14 cellular contexts compared by ENCODE assay signal in the genomic region with DNA sequence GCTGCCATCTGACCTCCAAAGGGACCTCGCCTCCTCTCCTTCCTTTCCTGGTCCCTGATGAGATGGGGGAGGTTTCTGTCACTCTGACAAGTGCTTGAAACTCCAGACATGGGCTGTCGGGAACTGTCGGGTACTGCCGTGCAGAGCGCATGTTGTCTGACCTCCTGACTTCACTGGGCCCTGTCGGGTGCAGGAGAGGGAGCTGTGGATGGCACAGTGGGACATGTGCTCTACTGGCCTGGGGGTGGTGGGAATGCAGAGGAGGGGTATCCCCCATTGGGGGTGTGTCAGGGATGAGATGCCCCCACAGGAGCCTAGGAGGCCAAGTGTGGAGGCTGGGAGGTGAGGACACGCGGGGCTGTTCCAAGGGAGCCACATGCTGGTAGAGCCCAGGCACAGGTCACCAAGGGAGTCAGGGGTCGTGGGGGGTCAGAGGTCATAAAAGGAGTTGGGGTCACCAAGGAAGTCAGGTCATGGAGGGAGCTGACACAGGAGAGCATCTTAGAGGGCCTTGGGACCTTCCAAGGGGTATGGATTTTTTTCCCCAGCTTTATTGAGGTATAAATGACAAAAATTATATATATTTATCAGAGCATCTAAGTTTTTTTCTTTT. TPM values are rescaled to one million over a fixed set of nuclear protein-coding genes. Genes with fewer than 3 reads are reported as not detected.
DNase-seq lines count a peak whose midpoint lies in the region; ATAC-seq and TF ChIP-seq lines count a peak whose summit lies in the region.
"Had no signal": no experiment of that assay in that cellular context is flagged by ENCODE, and none has a peak within 500 bp of the region (broad histone marks: within the 10 kb centered on the region; RNA-seq: fewer than 3 reads in every experiment).

No MANE protein-coding gene starts in this region.

- ATAC-seq in GM23338 (no peak), HG02610 (IDR thresholded peaks at IDR 0.05; ENCODE audit: unreplicated experiment) (no peak), HG03520 (IDR thresholded peaks at IDR 0.05; ENCODE audit: unreplicated experiment) (no peak)
- ATAC-seq: naive thymus-derived CD8-positive, alpha-beta T cell had no signal

- CTCF ChIA-PET in RWPE1 (lab: Yijun Ruan, JAX), result interaction anchor here (0.7 kb wide), 1 partner anchor 357 kb away, joined by 8 read pairs; no protein-coding TSS in a partner anchor

- no peak overlapping the region for H3K4me2 ChIP-seq in GM23338
- H3K4me2 ChIP-seq in skeletal muscle satellite cell (ENCODE audit: low read length), result peak overlapping the region; percentile 22

- peaks cover 5% of the 10 kb centered on the region for H3K27me3 Mint-ChIP-seq in GM23338 (ENCODE audit: insufficient read depth, low read depth, poor library complexity)
- H3K27me3 Mint-ChIP-seq in dendritic cell treated with granulocyte-macrophage colony-stimulating factor and Interleukin-4, amounts not matched to agents 40 ng/mL and 50 ng/mL, for 4 days, result peaks cover 4% of the 10 kb centered on the region
- H3K27me3 Mint-ChIP-seq: activated B cell treated with CpG ODN at 0.5 μM for 24 hours; naive thymus-derived CD8-positive, alpha-beta T cell had no signal

- POLR2A ChIA-PET in RWPE1 (lab: Yijun Ruan, JAX; ENCODE audit: low non-redundant PET), result interaction anchor here (0.6 kb wide), 1 partner anchor 42 kb away, joined by 6 read pairs; no protein-coding TSS in a partner anchor

- peaks cover 2% of the 10 kb centered on the region; the same call in 1 of the 2 replicates for H3K79me2 ChIP-seq in GM23338 (replicated peaks; ENCODE audit: insufficient read depth)

- H3K4me1 ChIP-seq in GM23338 (ENCODE audit: insufficient read depth), result no peaks in the 10 kb centered on the region; the same call in 1 of the 2 replicates
- H3K4me1 ChIP-seq in liver (ENCODE audit: control insufficient read depth in 4 of 4, insufficient read depth in 4 of 4, low read length in 3 of 4), result peaks cover 18 to 64% (median 48%) of the 10 kb centered on the region in 4 donors
- peaks cover 38% of the 10 kb centered on the region for H3K4me1 ChIP-seq in skeletal muscle satellite cell (ENCODE audit: control insufficient read depth, insufficient read depth, low read length)

- DNase-seq in GM23338 (ENCODE audit: low spot score) (no peak), RWPE1 (ENCODE audit: low spot score) (no peak), activated T-cell treated with anti-CD3 and anti-CD28 coated beads for 4 hours (no peak)
- DNase-seq: activated B cell treated with CpG ODN at 0.5 μM for 24 hours; cortex of kidney; naive thymus-derived CD8-positive, alpha-beta T cell; NCI-H524; stimulated activated CD4-positive, alpha-beta T cell treated with anti-CD3 and anti-CD28 coated beads, Interleukin-4, amount 100 ng/mL, for 24 hours had no signal

- no peak overlapping the region for H2AFZ ChIP-seq in GM23338

- TF ChIP-seq RAD21 in liver (IDR thresholded peaks at IDR 0.05), result no peak

- H3F3A ChIP-seq in GM23338 (replicated peaks; ENCODE audit: low read depth), result no peaks in the 10 kb centered on the region

- peak overlapping the region; percentile 61; the same call in 1 of the 2 replicates for H3K27ac Mint-ChIP-seq in GM23338
- peak overlapping the region; percentile 21 for H3K27ac Mint-ChIP-seq in dendritic cell treated with granulocyte-macrophage colony-stimulating factor and Interleukin-4, amounts not matched to agents 40 ng/mL and 50 ng/mL, for 4 days
- H3K27ac Mint-ChIP-seq: activated B cell treated with CpG ODN at 0.5 μM for 24 hours had no signal

- H3K36me3 ChIP-seq in GM23338 (ENCODE audit: insufficient read depth) (peaks cover 5% of the 10 kb centered on the region; the same call in 1 of the 2 replicates), liver (ENCODE audit: control insufficient read depth in 4 of 4, insufficient read depth in 3 of 4, low read depth in 1 of 4, low read length in 3 of 4) (peaks cover 22 to 69% (median 46%) of the 10 kb centered on the region in 4 donors), skeletal muscle satellite cell (ENCODE audit: insufficient read depth, low read length) (peaks cover 4% of the 10 kb centered on the region)

- H3K4me3 ChIP-seq in GM23338 (no peak overlapping the region), liver (ENCODE audit: low read depth in 1 of 3, low read length in 3 of 3) (no peak overlapping the region), skeletal muscle satellite cell (ENCODE audit: low read length) (no peak overlapping the region)
- H3K4me3 ChIP-seq: SJSA1 had no signal

- H3K4me3 Mint-ChIP-seq in GM23338, result no peak overlapping the region
- H3K4me3 Mint-ChIP-seq in dendritic cell treated with granulocyte-macrophage colony-stimulating factor and Interleukin-4, amounts not matched to agents 40 ng/mL and 50 ng/mL, for 4 days, result no peak overlapping the region
- H3K4me3 Mint-ChIP-seq: activated B cell treated with CpG ODN at 0.5 μM for 24 hours; naive thymus-derived CD8-positive, alpha-beta T cell had no signal

- peaks cover 28% of the 10 kb centered on the region for H3K36me3 Mint-ChIP-seq in GM23338 (ENCODE audit: low read depth)
- H3K36me3 Mint-ChIP-seq in dendritic cell treated with granulocyte-macrophage colony-stimulating factor and Interleukin-4, amounts not matched to agents 40 ng/mL and 50 ng/mL, for 4 days (ENCODE audit: low read depth), result peaks cover 89% of the 10 kb centered on the region

- H4K20me1 ChIP-seq in GM23338 (replicated peaks; ENCODE audit: insufficient read depth), result peaks cover 6% of the 10 kb centered on the region

- intact Hi-C loops in dendritic cell treated with granulocyte-macrophage colony-stimulating factor and Interleukin-4, amounts not matched to agents 40 ng/mL and 50 ng/mL, for 4 days (cut with micrococcal nuclease), result no loop called here

- H3K9ac ChIP-seq in liver (ENCODE audit: low read depth in 1 of 2, low read length in 2 of 2) (no peak overlapping the region), skeletal muscle satellite cell (ENCODE audit: low read depth, low read length) (peak overlapping the region; percentile 22)

- H3K9me3 ChIP-seq in liver (ENCODE audit: control insufficient read depth in 4 of 4, low read length in 3 of 4), result no peaks in the 10 kb centered on the region
- H3K9me3 ChIP-seq in skeletal muscle satellite cell (replicated peaks; ENCODE audit: low read length), result no peaks in the 10 kb centered on the region
- H3K9me3 ChIP-seq: SJSA1 had no signal

- H3K27me3 ChIP-seq in GM23338 (ENCODE audit: insufficient read depth) (no peaks in the 10 kb centered on the region), liver (ENCODE audit: control insufficient read depth in 4 of 4, insufficient read depth in 4 of 4, low read length in 3 of 4) (no peaks in the 10 kb centered on the region), skeletal muscle satellite cell (ENCODE audit: control insufficient read depth, insufficient read depth, low read length) (no peaks in the 10 kb centered on the region)
- H3K27me3 ChIP-seq: SJSA1 had no signal

- no peaks in the 10 kb centered on the region for H3K9me3 Mint-ChIP-seq in GM23338
- H3K9me3 Mint-ChIP-seq in dendritic cell treated with granulocyte-macrophage colony-stimulating factor and Interleukin-4, amounts not matched to agents 40 ng/mL and 50 ng/mL, for 4 days, result no peaks in the 10 kb centered on the region
- H3K9me3 Mint-ChIP-seq: activated B cell treated with CpG ODN at 0.5 μM for 24 hours; naive thymus-derived CD8-positive, alpha-beta T cell had no signal

- H3K4me1 Mint-ChIP-seq in GM23338, result peaks cover 12% of the 10 kb centered on the region
- peaks cover 43% of the 10 kb centered on the region for H3K4me1 Mint-ChIP-seq in dendritic cell treated with granulocyte-macrophage colony-stimulating factor and Interleukin-4, amounts not matched to agents 40 ng/mL and 50 ng/mL, for 4 days (ENCODE audit: low read depth)
- H3K4me1 Mint-ChIP-seq: activated B cell treated with CpG ODN at 0.5 μM for 24 hours had no signal

- H3K9me2 ChIP-seq in GM23338 (ENCODE audit: insufficient read depth), result no peaks in the 10 kb centered on the region

- no peak overlapping the region for H3K27ac ChIP-seq in GM23338 (ENCODE audit: low read depth)
- peak overlapping the region; percentile 42 to 69 for H3K27ac ChIP-seq in liver (ENCODE audit: low read depth in 1 of 2, low read length in 2 of 2)
- H3K27ac ChIP-seq in RWPE1, result no peak overlapping the region
- H3K27ac ChIP-seq: SJSA1 had no signal

- WGBS in liver, result 88% methylated on average over 9 of the region's 9 CpGs

- TF ChIP-seq CTCF in GM23338 (conservative IDR thresholded peaks at IDR 0.05; ENCODE audit: low read depth in 2 of 2) (no peak), liver (IDR thresholded peaks at IDR 0.05; ENCODE audit: low read depth, low read length, missing input control) (no peak), RWPE1 (conservative IDR thresholded peaks at IDR 0.05; ENCODE audit: low read depth) (no peak)

TF ChIP-seq in GM23338, 12 proteins besides CTCF, POLR2A, EP300 and RAD21 (continues in another document):
- TF ChIP-seq JUNB (IDR thresholded peaks at IDR 0.05; ENCODE audit: unreplicated experiment) (no peak), STAT1 (IDR thresholded peaks at IDR 0.05; ENCODE audit: unreplicated experiment) (no peak), CREB1 (CRISPR knock-in tag; IDR thresholded peaks at IDR 0.05; ENCODE audit: low read depth) (no peak), ZNF331 (CRISPR knock-in tag; IDR thresholded peaks at IDR 0.05; ENCODE audit: low read depth) (no peak), EZH2 (IDR thresholded peaks at IDR 0.05; ENCODE audit: low read depth, unreplicated experiment) (no peak), POLR2AphosphoS5 (IDR thresholded peaks at IDR 0.05; ENCODE audit: low read depth) (no peak), ZNF114 (CRISPR knock-in tag; IDR thresholded peaks at IDR 0.05) (no peak)

TF ChIP-seq in liver, 16 proteins besides CTCF, POLR2A, EP300 and RAD21 (continues in another document):
- TF ChIP-seq SP1 (IDR thresholded peaks at IDR 0.05), result no peak
- TF ChIP-seq, protein P1, sequence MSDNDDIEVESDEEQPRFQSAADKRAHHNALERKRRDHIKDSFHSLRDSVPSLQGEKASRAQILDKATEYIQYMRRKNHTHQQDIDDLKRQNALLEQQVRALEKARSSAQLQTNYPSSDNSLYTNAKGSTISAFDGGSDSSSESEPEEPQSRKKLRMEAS (IDR thresholded peaks at IDR 0.05), result no peak

RNA-seq across cellular contexts. Expression of gene TMEM120A, which starts 30.9 kb away (rescaled TPM):
- total RNA-seq in GM23338 (2014; rRNA removed; shearing (Covaris generic)), result 12.7 TPM in 2 replicates
- polyA plus RNA-seq in GM23338 (2016; fragmentation: Nextera tagmentation; extraction: Ambion mirVana) (22.3 and 27.1 TPM in 2 replicates), liver (10 to 100 TPM; 34.8 to 73.9 TPM)
- total RNA-seq in liver, result 10 to 100 TPM; 18.7 to 29.5 TPM
- 21.8 and 27.7 TPM in 2 replicates for total RNA-seq in skeletal muscle satellite cell (2012; rRNA removed)

RNA-seq across cellular contexts. Expression of gene POR, which starts 48.5 kb away (rescaled TPM):
- 126 and 164 TPM in 2 replicates for total RNA-seq in GM23338 (2014; rRNA removed; shearing (Covaris generic))
- 126 and 137 TPM in 2 replicates for polyA plus RNA-seq in GM23338 (2016; fragmentation: Nextera tagmentation; extraction: Ambion mirVana)
- 100 to 1,000 TPM; 116 to 571 TPM for total RNA-seq in liver
- 100 to 1,000 TPM; 377 to 973 TPM for polyA plus RNA-seq in liver
- 60.1 and 104 TPM in 2 replicates for total RNA-seq in skeletal muscle satellite cell (2012; rRNA removed)

Comparison
In these comparisons a context has a peak if more than half of its experiments do, and no peak if none do; other contexts are left out.
1. H3K27ac ChIP-seq: peak in liver (2 of 2); none in GM23338 (single experiment) and RWPE1 (single experiment).